In the genomic region with DNA sequence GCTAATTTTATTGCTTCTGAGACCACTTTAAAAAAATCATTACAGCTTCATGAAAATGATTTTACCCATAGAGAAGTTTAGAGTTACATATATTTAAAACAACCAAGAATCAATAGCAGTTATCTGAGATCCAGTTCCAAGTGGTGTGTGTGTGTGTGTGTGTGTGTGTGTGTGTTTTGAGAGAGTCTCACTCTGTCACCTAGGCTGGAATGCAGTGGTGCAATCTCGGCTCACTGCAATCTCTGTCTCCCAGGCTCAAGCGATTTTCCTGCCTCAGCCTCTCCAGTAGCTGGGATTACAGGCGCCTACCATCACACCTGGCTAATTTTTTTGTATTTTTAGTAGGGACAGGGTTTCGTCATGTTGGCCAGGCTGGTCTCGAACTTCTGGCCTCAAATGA, we compare ENCODE assay signal across 6 cellular contexts. TPM values are rescaled to one million over a fixed set of nuclear protein-coding genes. Genes with fewer than 3 reads are reported as not detected.
"Had no signal": no experiment of that assay in that cellular context is flagged by ENCODE, and none has a peak within 500 bp of the region (broad histone marks: within the 10 kb centered on the region; RNA-seq: fewer than 3 reads in every experiment).

No MANE protein-coding gene starts in this region.

RNA-seq across cellular contexts. Expression of gene ABHD12B, which starts 47.7 kb away (rescaled TPM):
- total RNA-seq: HT1080, LHCN-M2, MCF 10A, PC-3, SK-MEL-5 had no signal
- polyA plus RNA-seq: SK-N-SH had no signal
